In the genomic region with DNA sequence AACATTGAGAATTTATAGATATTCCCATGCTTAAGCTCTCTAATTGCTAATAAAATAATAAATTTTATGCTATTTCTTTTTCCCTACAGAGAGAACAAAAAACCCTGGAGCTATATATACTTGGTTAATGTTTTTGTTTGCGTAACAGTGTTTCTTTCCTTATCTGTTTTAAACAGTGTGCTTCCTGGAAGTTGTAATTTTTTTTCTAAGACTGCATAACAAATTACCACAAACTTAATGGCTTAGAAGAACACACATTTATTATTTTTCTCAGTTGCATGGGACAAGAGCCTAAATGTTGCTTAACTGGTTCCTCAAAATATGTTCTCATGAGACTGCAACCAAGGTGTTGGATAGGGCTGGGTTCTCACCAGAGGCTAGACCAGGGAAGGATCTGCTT, we compare ENCODE assay signal across 25 cellular contexts.
"Had no signal": no experiment of that assay in that cellular context is flagged by ENCODE, and none has a peak within 500 bp of the region (broad histone marks: within the 10 kb centered on the region; RNA-seq: fewer than 3 reads in every experiment).

No MANE protein-coding gene starts in this region.

- H3K9me3 ChIP-seq: ascending aorta, MG63, SK-N-SH had no signal

- DNase-seq: activated CD4-positive, alpha-beta T cell treated with anti-CD3 and anti-CD28 coated beads for 4 hours; activated CD8-positive, alpha-beta T cell treated with anti-CD3 and anti-CD28 coated beads, Interleukin-2, amount 10 ng/mL, durations not matched to agents 7 days and 5 days; activated effector memory CD4-positive, alpha-beta T cell treated with Interleukin-2 at 50 U/mL for 16 hours; activated naive CD4-positive, alpha-beta T cell; activated T-cell treated with anti-CD3 and anti-CD28 coated beads, Interleukin-2, amount 50 U/mL, for 24 hours; amniotic stem cell; body of pancreas; central memory CD4-positive, alpha-beta T cell; MG63; NCI-H1105 treated with DMSO at 0.1 percent for 48 hours; NCI-H1436 treated with DMSO at 0.1 percent for 48 hours; NCI-H187; NCI-H2081; NCI-H510A treated with DMSO at 0.1 percent for 48 hours; OCI-M1; RPMI8226; SK-N-SH; T-helper 1 cell; WERI-Rb-1 had no signal

- H3K27me3 ChIP-seq: ascending aorta, body of pancreas, MG63 had no signal

- FAIRE-seq: bronchial epithelial cell had no signal

- H3K4me3 ChIP-seq: ascending aorta, body of pancreas, MG63 had no signal

- ATAC-seq: activated CD4-positive, CD25-positive, alpha-beta regulatory T cell treated with anti-CD3 and anti-CD28 coated beads, Interleukin-2, amount 50 U/mL, for 24 hours; activated CD8-positive, alpha-beta T cell treated with anti-CD3 and anti-CD28 coated beads, Interleukin-2, amount 10 ng/mL, durations not matched to agents 7 days and 5 days; body of pancreas; Panc1; Right ventricle myocardium inferior had no signal

- H3K9ac ChIP-seq: KMS-11, SK-N-SH had no signal

- H3K4me2 ChIP-seq: KMS-11, SK-N-SH had no signal

- H3K27ac ChIP-seq: ascending aorta, body of pancreas, KMS-11, WERI-Rb-1 had no signal

- H3K9me2 ChIP-seq: SK-N-SH had no signal

- H3K36me3 ChIP-seq: ascending aorta, MG63, WERI-Rb-1 had no signal

- H3K4me1 ChIP-seq: ascending aorta, body of pancreas had no signal
